ENCODE assay signal across 9 cellular contexts in the genomic region with DNA sequence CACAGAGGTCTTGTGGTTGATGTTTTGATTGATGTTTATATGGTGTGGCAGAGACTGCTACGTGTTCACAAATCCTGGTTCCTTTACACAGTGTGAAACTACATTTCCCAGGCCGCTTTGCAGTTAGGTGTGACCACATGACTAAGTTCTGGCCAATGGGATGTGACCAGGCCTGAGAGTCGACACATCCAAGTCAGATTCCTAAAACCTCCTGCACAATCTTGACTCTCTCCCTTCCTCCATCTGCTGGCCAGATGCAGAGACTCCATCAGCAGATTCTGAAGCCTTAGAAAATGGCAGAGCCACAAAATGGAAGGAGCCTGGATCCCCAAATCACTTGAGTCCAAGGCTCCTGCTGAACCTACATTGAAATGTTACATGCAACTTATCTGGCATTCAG. TPM values are rescaled to one million over a fixed set of nuclear protein-coding genes. Genes with fewer than 3 reads are reported as not detected.
DNase-seq lines count a peak whose midpoint lies in the region; ATAC-seq and TF ChIP-seq lines count a peak whose summit lies in the region.
"Had no signal": no experiment of that assay in that cellular context is flagged by ENCODE, and none has a peak within 500 bp of the region (broad histone marks: within the 10 kb centered on the region; RNA-seq: fewer than 3 reads in every experiment).

No MANE protein-coding gene starts in this region.

- H3K4me3 Mint-ChIP-seq in activated naive CD4-positive, alpha-beta T cell treated with anti-CD3 and anti-CD28 coated beads for 36 hours: no peak overlapping the region
- H3K4me3 Mint-ChIP-seq in stimulated activated effector memory CD8-positive, alpha-beta T cell treated with anti-CD3 and anti-CD28 coated beads, Interleukin-12 subunit alpha, Interleukin-12 subunit beta, amount 100 ng/mL, for 72 hours: no peak overlapping the region

- peak overlapping the region; percentile 83 for H3K27ac ChIP-seq in OCI-LY3 (ENCODE audit: low read length)
- H3K27ac ChIP-seq: ovary had no signal

- intact Hi-C loops in activated naive CD4-positive, alpha-beta T cell treated with anti-CD3 and anti-CD28 coated beads for 36 hours (cut with micrococcal nuclease): no loop called here

- H3K4me3 ChIP-seq in OCI-LY3 (ENCODE audit: low read length): peak overlapping the region; percentile 55
- H3K4me3 ChIP-seq in fibroblast of pulmonary artery (replicated peaks; ENCODE audit: low read depth, low read length): no peak overlapping the region
- H3K4me3 ChIP-seq: ovary had no signal

- peak overlapping the region; percentile 13; the same call in 1 of the 2 replicates for H2AFZ ChIP-seq in OCI-LY3 (ENCODE audit: low read depth, low read length)

- H3K36me3 ChIP-seq in OCI-LY3 (replicated peaks; ENCODE audit: low read depth, low read length): peaks cover 11% of the 10 kb centered on the region
- H3K36me3 ChIP-seq: ovary had no signal

- no peaks in the 10 kb centered on the region for H3K27me3 ChIP-seq in OCI-LY3 (ENCODE audit: low read depth, low read length)
- H3K27me3 ChIP-seq: ovary had no signal

- H3K4me1 ChIP-seq in OCI-LY3 (ENCODE audit: low read length): peaks cover 21% of the 10 kb centered on the region

- peaks cover under 1% of the 10 kb centered on the region for H3K4me1 Mint-ChIP-seq in activated naive CD4-positive, alpha-beta T cell treated with anti-CD3 and anti-CD28 coated beads for 36 hours (ENCODE audit: low read depth)
- peaks cover 21% of the 10 kb centered on the region for H3K4me1 Mint-ChIP-seq in stimulated activated effector memory CD8-positive, alpha-beta T cell treated with anti-CD3 and anti-CD28 coated beads, Interleukin-12 subunit alpha, Interleukin-12 subunit beta, amount 100 ng/mL, for 72 hours

- TF ChIP-seq CTCF in OCI-LY3 (IDR thresholded peaks at IDR 0.05; ENCODE audit: low read depth, low read length) (no peak), fibroblast of pulmonary artery (IDR thresholded peaks at IDR 0.05; ENCODE audit: low read length, missing control alignments) (peak; percentile 11)

- DNase-seq in activated naive CD4-positive, alpha-beta T cell treated with anti-CD3 and anti-CD28 coated beads for 36 hours: peak; percentile 26
- DNase-seq in activated naive CD4-positive, alpha-beta T cell treated with anti-CD3 and anti-CD28 coated beads, Interleukin-2, amount 50 U/mL, for 16 hours: no peak
- DNase-seq in fibroblast of pulmonary artery (ENCODE audit: low read depth): peak; percentile 62
- no peak for DNase-seq in stimulated activated effector memory CD8-positive, alpha-beta T cell treated with anti-CD3 and anti-CD28 coated beads, Interleukin-12 subunit alpha, Interleukin-12 subunit beta, amount 100 ng/mL, for 72 hours (ENCODE audit: low spot score in 2 of 2)
- DNase-seq in dedifferentiated amniotic fluid mesenchymal stem cell (ENCODE audit: extremely low spot score): no peak

- peak overlapping the region; percentile 59 for H3K4me2 ChIP-seq in OCI-LY3 (ENCODE audit: low read length)

- H3K27me3 Mint-ChIP-seq in activated naive CD4-positive, alpha-beta T cell treated with anti-CD3 and anti-CD28 coated beads for 36 hours (ENCODE audit: low read depth): no peaks in the 10 kb centered on the region

- CTCF ChIA-PET in activated naive CD4-positive, alpha-beta T cell treated with anti-CD3 and anti-CD28 coated beads for 36 hours (lab: Charles Lee): interaction anchor here (0.6 kb wide), 1 partner anchor 396 kb away, joined by 3 read pairs; no protein-coding TSS in a partner anchor

- H4K20me1 ChIP-seq in OCI-LY3 (ENCODE audit: insufficient read depth, low read length): 0 out of 2 replicates have a peak, but pooled peaks cover 2% of the 10 kb centered on the region

- peak overlapping the region; percentile 33; the same call in 1 of the 2 replicates for H3K9ac ChIP-seq in OCI-LY3 (ENCODE audit: low read length)

- peak; percentile 69 for ATAC-seq in stimulated activated effector memory CD8-positive, alpha-beta T cell treated with anti-CD3 and anti-CD28 coated beads, Interleukin-12 subunit alpha, Interleukin-12 subunit beta, amount 100 ng/mL, for 72 hours
- ATAC-seq in HG02678 (IDR thresholded peaks at IDR 0.05; ENCODE audit: unreplicated experiment) (no peak), HG02610 (IDR thresholded peaks at IDR 0.05; ENCODE audit: unreplicated experiment) (no peak)

- H3K9me3 Mint-ChIP-seq in activated naive CD4-positive, alpha-beta T cell treated with anti-CD3 and anti-CD28 coated beads for 36 hours: no peaks in the 10 kb centered on the region
- no peaks in the 10 kb centered on the region for H3K9me3 Mint-ChIP-seq in stimulated activated effector memory CD8-positive, alpha-beta T cell treated with anti-CD3 and anti-CD28 coated beads, Interleukin-12 subunit alpha, Interleukin-12 subunit beta, amount 100 ng/mL, for 72 hours

- no peak overlapping the region for H3K27ac Mint-ChIP-seq in activated naive CD4-positive, alpha-beta T cell treated with anti-CD3 and anti-CD28 coated beads for 36 hours
- H3K27ac Mint-ChIP-seq in stimulated activated effector memory CD8-positive, alpha-beta T cell treated with anti-CD3 and anti-CD28 coated beads, Interleukin-12 subunit alpha, Interleukin-12 subunit beta, amount 100 ng/mL, for 72 hours: no peak overlapping the region

- peaks cover under 1% of the 10 kb centered on the region for H3K36me3 Mint-ChIP-seq in activated naive CD4-positive, alpha-beta T cell treated with anti-CD3 and anti-CD28 coated beads for 36 hours (ENCODE audit: low read depth)
- no peaks in the 10 kb centered on the region for H3K36me3 Mint-ChIP-seq in stimulated activated effector memory CD8-positive, alpha-beta T cell treated with anti-CD3 and anti-CD28 coated beads, Interleukin-12 subunit alpha, Interleukin-12 subunit beta, amount 100 ng/mL, for 72 hours

- H3K79me2 ChIP-seq in OCI-LY3 (ENCODE audit: low read length): no peaks in the 10 kb centered on the region

- H3K9me3 ChIP-seq in OCI-LY3 (ENCODE audit: insufficient read depth, low read length): peaks cover 6% of the 10 kb centered on the region; the same call in 1 of the 2 replicates
- H3K9me3 ChIP-seq: ovary had no signal

RNA-seq across cellular contexts. Expression of a gene that starts 12.6 kb away (rescaled TPM):
- 100 to 1,000 TPM; 182 to 189 TPM for total RNA-seq in activated naive CD4-positive, alpha-beta T cell treated with anti-CD3 and anti-CD28 coated beads for 36 hours

RNA-seq across cellular contexts. Expression of a gene that starts 14.4 kb away (rescaled TPM):
- under 1 TPM in 1 of 2 experiments, not detected in 1; 0.20 TPM for total RNA-seq in activated naive CD4-positive, alpha-beta T cell treated with anti-CD3 and anti-CD28 coated beads for 36 hours

RNA-seq across cellular contexts. Expression of a gene that starts 15.8 kb away (rescaled TPM):
- not detected for total RNA-seq in activated naive CD4-positive, alpha-beta T cell treated with anti-CD3 and anti-CD28 coated beads for 36 hours

RNA-seq across cellular contexts. Expression of a gene that starts 22.8 kb away (rescaled TPM):
- total RNA-seq in activated naive CD4-positive, alpha-beta T cell treated with anti-CD3 and anti-CD28 coated beads for 36 hours: under 1 TPM; 0.77 to 0.98 TPM

RNA-seq across cellular contexts. Expression of a gene that starts 40.2 kb away (rescaled TPM):
- total RNA-seq in activated naive CD4-positive, alpha-beta T cell treated with anti-CD3 and anti-CD28 coated beads for 36 hours: 1 to 10 TPM; 2.4 to 3.2 TPM

Comparison
In these comparisons a context has a peak if more than half of its experiments do, and no peak if none do; other contexts are left out.
1. DNase-seq: peak in activated naive CD4-positive, alpha-beta T cell treated with anti-CD3 and anti-CD28 coated beads for 36 hours (single experiment) and fibroblast of pulmonary artery (single experiment); none in activated naive CD4-positive, alpha-beta T cell treated with anti-CD3 and anti-CD28 coated beads, Interleukin-2, amount 50 U/mL, for 16 hours (single experiment), stimulated activated effector memory CD8-positive, alpha-beta T cell treated with anti-CD3 and anti-CD28 coated beads, Interleukin-12 subunit alpha, Interleukin-12 subunit beta, amount 100 ng/mL, for 72 hours (0 of 2) and dedifferentiated amniotic fluid mesenchymal stem cell (single experiment).